Comparison of ENCODE assay signal across 1 cellular context in the genomic region with DNA sequence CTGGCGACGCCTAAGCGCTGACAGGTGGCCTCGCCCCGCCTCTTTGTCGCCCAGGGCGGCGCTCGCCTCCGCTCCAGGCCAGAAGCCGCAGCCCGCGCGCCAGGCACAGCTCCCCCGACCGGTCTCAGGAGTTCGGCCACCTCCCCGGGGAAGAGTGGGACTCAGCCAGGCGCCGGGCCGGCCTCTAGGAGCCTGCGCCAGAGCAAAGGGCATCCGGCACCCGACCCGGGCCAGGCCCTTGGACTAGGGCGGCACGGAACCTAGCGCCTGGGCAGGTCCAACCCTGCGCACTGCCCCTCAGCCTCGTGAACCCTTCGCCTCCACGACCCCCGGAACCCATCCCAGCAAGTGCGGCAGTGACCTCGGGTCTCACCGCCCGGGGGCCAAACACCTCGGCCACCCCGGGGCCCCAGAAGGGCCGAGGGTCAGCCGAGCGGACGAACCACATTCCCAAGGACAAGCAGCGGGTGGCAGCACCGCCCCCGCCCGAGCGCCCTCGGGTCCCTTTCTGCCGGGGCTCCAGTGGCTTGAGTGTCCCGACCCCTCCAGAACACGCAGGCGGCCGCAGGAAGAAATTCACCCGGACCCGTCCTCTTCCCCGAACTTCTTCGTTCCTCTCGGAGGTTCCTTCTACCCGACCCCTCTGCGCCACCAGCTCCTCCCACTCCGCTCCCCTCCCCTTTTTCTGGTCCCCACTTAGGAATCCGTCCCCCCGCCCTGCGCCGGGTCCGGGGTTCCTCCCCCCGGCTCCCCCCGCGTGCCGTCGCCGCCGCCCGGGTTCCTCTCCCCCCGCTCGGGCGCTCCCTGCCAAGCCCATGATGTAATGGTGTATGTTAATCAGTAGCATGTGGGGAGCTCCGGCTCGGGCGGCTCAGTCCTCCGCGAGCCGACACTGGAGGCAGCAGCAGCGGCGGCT.
A peak's percentile ranks its signal among the peaks of the same experiment; 100 is the strongest.
TF ChIP-seq lines count a peak whose summit lies in the region.

No MANE protein-coding gene starts in this region.

TF ChIP-seq in HEK293, 187 proteins besides CTCF, POLR2A, EP300 and RAD21 (continued from another document and continues in another):
- TF ChIP-seq ZNF518A (tag by site-specific recombination; conservative IDR thresholded peaks at IDR 0.05; ENCODE audit: low read depth), result no peak
- no peak for TF ChIP-seq ZNF530 (tag by site-specific recombination; IDR thresholded peaks at IDR 0.05; ENCODE audit: low read depth)
- peak; percentile 15; the same call in 1 of the 2 replicates for TF ChIP-seq ZNF76 (tag by site-specific recombination; IDR thresholded peaks at IDR 0.05; ENCODE audit: borderline replicate concordance, low read depth)
- no peak for TF ChIP-seq ZNF660 (tag by site-specific recombination; IDR thresholded peaks at IDR 0.05)
- TF ChIP-seq MYNN (tag by site-specific recombination; IDR thresholded peaks at IDR 0.05; ENCODE audit: borderline replicate concordance), result no peak
- no peak for TF ChIP-seq ZNF624 (tag by site-specific recombination; IDR thresholded peaks at IDR 0.05)
- TF ChIP-seq ZNF529 (tag by site-specific recombination; IDR thresholded peaks at IDR 0.05; ENCODE audit: insufficient replicate concordance), result no peak
- TF ChIP-seq ZSCAN23 (tag by site-specific recombination; IDR thresholded peaks at IDR 0.05), result no peak
- TF ChIP-seq ZNF335 (tag by site-specific recombination; conservative IDR thresholded peaks at IDR 0.05), result peak; percentile 77
- no peak for TF ChIP-seq ZNF324 (tag by site-specific recombination; IDR thresholded peaks at IDR 0.05)
- no peak for TF ChIP-seq ZNF223 (tag by site-specific recombination; IDR thresholded peaks at IDR 0.05)
- 0 out of 2 replicates have a peak, but pooled peaks have one; percentile 25 for TF ChIP-seq PRDM2 (tag by site-specific recombination; IDR thresholded peaks at IDR 0.05; ENCODE audit: borderline replicate concordance)
- 0 out of 2 replicates have a peak, but pooled peaks have one; percentile 6 for TF ChIP-seq EGR2 (tag by site-specific recombination; IDR thresholded peaks at IDR 0.05; ENCODE audit: low read depth)
- TF ChIP-seq, protein P1, sequence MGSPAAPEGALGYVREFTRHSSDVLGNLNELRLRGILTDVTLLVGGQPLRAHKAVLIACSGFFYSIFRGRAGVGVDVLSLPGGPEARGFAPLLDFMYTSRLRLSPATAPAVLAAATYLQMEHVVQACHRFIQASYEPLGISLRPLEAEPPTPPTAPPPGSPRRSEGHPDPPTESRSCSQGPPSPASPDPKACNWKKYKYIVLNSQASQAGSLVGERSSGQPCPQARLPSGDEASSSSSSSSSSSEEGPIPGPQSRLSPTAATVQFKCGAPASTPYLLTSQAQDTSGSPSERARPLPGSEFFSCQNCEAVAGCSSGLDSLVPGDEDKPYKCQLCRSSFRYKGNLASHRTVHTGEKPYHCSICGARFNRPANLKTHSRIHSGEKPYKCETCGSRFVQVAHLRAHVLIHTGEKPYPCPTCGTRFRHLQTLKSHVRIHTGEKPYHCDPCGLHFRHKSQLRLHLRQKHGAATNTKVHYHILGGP (tag by site-specific recombination; IDR thresholded peaks at IDR 0.05), result no peak
- peak; percentile 34 for TF ChIP-seq OSR2 (tag by site-specific recombination; IDR thresholded peaks at IDR 0.05)
- TF ChIP-seq ZNF184 (tag by site-specific recombination; IDR thresholded peaks at IDR 0.05), result no peak
- TF ChIP-seq ZNF2 (tag by site-specific recombination; IDR thresholded peaks at IDR 0.05), result no peak
- no peak for TF ChIP-seq ZNF571 (tag by site-specific recombination; IDR thresholded peaks at IDR 0.05)
- no peak for TF ChIP-seq HOXA7 (CRISPR knock-in tag; IDR thresholded peaks at IDR 0.05; ENCODE audit: borderline replicate concordance)
- no peak for TF ChIP-seq ZNF585B (tag by site-specific recombination; IDR thresholded peaks at IDR 0.05)
- no peak for TF ChIP-seq ZNF350 (tag by site-specific recombination; IDR thresholded peaks at IDR 0.05)
- TF ChIP-seq KLF7 (tag by site-specific recombination; IDR thresholded peaks at IDR 0.05; ENCODE audit: borderline replicate concordance), result 0 out of 2 replicates have a peak, but pooled peaks have one; percentile 47
- peak; percentile 89 for TF ChIP-seq ZEB2 (tag by site-specific recombination; IDR thresholded peaks at IDR 0.05)
- peak; percentile 82 for TF ChIP-seq KLF8 (tag by site-specific recombination; IDR thresholded peaks at IDR 0.05)
- TF ChIP-seq ZNF623 (tag by site-specific recombination; IDR thresholded peaks at IDR 0.05), result no peak
- no peak for TF ChIP-seq ZNF837 (tag by site-specific recombination; IDR thresholded peaks at IDR 0.05)
- TF ChIP-seq ZNF785 (tag by site-specific recombination; IDR thresholded peaks at IDR 0.05), result no peak
- TF ChIP-seq ZFP3 (tag by site-specific recombination; IDR thresholded peaks at IDR 0.05; ENCODE audit: low read depth), result no peak
- no peak for TF ChIP-seq SALL2 (tag by site-specific recombination; IDR thresholded peaks at IDR 0.05; ENCODE audit: borderline replicate concordance)
- no peak for TF ChIP-seq PRDM6 (tag by site-specific recombination; IDR thresholded peaks at IDR 0.05)
- peak; percentile 72; the same call in 1 of the 2 replicates for TF ChIP-seq ZNF10 (tag by site-specific recombination; IDR thresholded peaks at IDR 0.05)
- TF ChIP-seq ZNF169 (tag by site-specific recombination; IDR thresholded peaks at IDR 0.05), result no peak
- TF ChIP-seq, protein P2, sequence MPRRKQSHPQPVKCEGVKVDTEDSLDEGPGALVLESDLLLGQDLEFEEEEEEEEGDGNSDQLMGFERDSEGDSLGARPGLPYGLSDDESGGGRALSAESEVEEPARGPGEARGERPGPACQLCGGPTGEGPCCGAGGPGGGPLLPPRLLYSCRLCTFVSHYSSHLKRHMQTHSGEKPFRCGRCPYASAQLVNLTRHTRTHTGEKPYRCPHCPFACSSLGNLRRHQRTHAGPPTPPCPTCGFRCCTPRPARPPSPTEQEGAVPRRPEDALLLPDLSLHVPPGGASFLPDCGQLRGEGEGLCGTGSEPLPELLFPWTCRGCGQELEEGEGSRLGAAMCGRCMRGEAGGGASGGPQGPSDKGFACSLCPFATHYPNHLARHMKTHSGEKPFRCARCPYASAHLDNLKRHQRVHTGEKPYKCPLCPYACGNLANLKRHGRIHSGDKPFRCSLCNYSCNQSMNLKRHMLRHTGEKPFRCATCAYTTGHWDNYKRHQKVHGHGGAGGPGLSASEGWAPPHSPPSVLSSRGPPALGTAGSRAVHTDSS (tag by site-specific recombination; IDR thresholded peaks at IDR 0.05), result no peak
- TF ChIP-seq WT1 (tag by site-specific recombination; IDR thresholded peaks at IDR 0.05), result peak; percentile 59
- no peak for TF ChIP-seq ZNF707 (tag by site-specific recombination; IDR thresholded peaks at IDR 0.05)
- no peak for TF ChIP-seq GFI1B (tag by site-specific recombination; IDR thresholded peaks at IDR 0.05)
- TF ChIP-seq ZBTB17 (tag by site-specific recombination; IDR thresholded peaks at IDR 0.05), result no peak
- no peak for TF ChIP-seq ZNF140 (tag by site-specific recombination; IDR thresholded peaks at IDR 0.05)
- TF ChIP-seq GLI2 (tag by site-specific recombination; IDR thresholded peaks at IDR 0.05; ENCODE audit: borderline replicate concordance, low read depth), result no peak
- TF ChIP-seq KLF10 (tag by site-specific recombination; IDR thresholded peaks at IDR 0.05), result no peak
- TF ChIP-seq PBX3 (CRISPR knock-in tag; IDR thresholded peaks at IDR 0.05), result no peak
- no peak for TF ChIP-seq REPIN1 (tag by site-specific recombination; IDR thresholded peaks at IDR 0.05; ENCODE audit: low read depth)
- TF ChIP-seq, protein P3, sequence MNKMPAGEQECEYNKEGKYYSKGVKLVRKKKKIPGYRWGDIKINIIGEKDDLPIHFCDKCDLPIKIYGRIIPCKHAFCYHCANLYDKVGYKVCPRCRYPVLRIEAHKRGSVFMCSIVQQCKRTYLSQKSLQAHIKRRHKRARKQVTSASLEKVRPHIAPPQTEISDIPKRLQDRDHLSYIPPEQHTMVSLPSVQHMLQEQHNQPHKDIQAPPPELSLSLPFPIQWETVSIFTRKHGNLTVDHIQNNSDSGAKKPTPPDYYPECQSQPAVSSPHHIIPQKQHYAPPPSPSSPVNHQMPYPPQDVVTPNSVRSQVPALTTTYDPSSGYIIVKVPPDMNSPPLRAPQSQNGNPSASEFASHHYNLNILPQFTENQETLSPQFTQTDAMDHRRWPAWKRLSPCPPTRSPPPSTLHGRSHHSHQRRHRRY (tag by site-specific recombination; IDR thresholded peaks at IDR 0.05), result no peak
